In the genomic region with DNA sequence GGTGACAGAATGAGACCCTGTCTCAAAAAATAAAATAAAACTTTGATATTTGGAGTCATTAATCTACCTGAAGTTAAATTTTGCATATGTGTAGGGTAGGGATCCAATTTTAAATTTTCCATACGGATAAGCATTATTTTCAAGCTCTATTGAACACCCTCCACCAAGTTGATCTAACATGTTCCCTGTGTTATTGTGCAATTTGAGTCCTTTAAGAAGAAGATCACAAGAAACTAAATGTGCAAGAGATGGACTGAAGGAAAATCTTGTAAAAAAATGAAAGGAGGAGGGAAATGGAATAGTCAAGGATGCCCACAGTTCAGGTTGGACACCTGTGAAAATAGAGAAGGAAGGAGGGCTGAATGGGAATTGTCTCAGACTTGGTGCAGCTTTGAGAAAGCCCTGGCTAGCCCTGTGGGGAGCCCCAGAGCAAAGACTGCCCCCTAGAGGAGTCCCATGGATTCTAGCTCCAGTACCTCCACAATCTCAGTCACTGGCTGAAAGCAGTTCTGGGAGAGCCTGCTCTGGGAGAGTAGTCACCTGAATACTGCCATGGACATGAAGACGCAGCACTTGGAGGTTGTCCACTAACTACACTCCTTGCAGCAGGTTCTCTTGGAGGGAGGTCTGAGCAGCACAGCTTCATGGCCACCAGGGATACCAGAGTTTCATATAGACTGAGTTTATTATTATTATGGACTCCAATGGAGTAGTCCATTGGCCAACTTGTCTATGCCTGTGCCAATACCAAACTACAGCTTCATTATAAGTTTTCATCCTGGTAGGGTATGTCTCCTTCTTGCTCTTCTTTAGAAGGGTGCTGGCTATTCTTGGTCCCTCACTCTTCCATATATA, we compare ENCODE assay signal across 9 cellular contexts. TPM values are rescaled to one million over a fixed set of nuclear protein-coding genes. Genes with fewer than 3 reads are reported as not detected.
A peak's percentile ranks its signal among the peaks of the same experiment; 100 is the strongest.
DNase-seq lines count a peak whose midpoint lies in the region; ATAC-seq, FAIRE-seq and TF ChIP-seq lines count a peak whose summit lies in the region.
"Had no signal": no experiment of that assay in that cellular context is flagged by ENCODE, and none has a peak within 500 bp of the region (broad histone marks: within the 10 kb centered on the region; RNA-seq: fewer than 3 reads in every experiment).

No MANE protein-coding gene starts in this region.

- no peak overlapping the region for H2AFZ ChIP-seq in GM12878 (ENCODE audit: control insufficient read depth, low read depth, low read length)

- peaks cover 6% of the 10 kb centered on the region for H3K79me2 ChIP-seq in GM12878 (ENCODE audit: control insufficient read depth, insufficient read depth, low read length)

- no peaks in the 10 kb centered on the region for H3K27me3 Mint-ChIP-seq in activated T-cell treated with anti-CD3 and anti-CD28 coated beads, Interleukin-2, amount 50 U/mL, for 4 hours (ENCODE audit: low read depth)

- H3K9me3 ChIP-seq in GM12878 (replicated peaks; ENCODE audit: control insufficient read depth, insufficient read depth, low read length), result no peaks in the 10 kb centered on the region; the same call in 2 of the 3 replicates
- H3K9me3 ChIP-seq in ovary, result no peaks in the 10 kb centered on the region

- no peaks in the 10 kb centered on the region for H3K36me3 ChIP-seq in GM12878 (ENCODE audit: control insufficient read depth in 2 of 2, insufficient read depth in 2 of 2, low read length in 1 of 2)
- no peaks in the 10 kb centered on the region for H3K36me3 ChIP-seq in ovary

- TF ChIP-seq CTCF in GM12878 (IDR thresholded peaks at IDR 0.05 in 2 of 3, conservative IDR thresholded peaks at IDR 0.05 in 1 of 3; ENCODE audit: control insufficient read depth in 2 of 3, extremely low read depth in 1 of 3, insufficient read depth in 1 of 3, low read depth in 3 of 3, low read length in 3 of 3) (peak; percentile 65 to 79 (median 69)), ovary (IDR thresholded peaks at IDR 0.05) (no peak)

- no TSS peak for BruUV-seq in GM12878 (replicated peaks; lab: Mats Ljungman, UMichigan)

- SMC1A ChIA-PET in GM12878 (lab: Charles Lee; ENCODE audit: uncharacterized antibody, unreplicated experiment), result interaction anchor here (0.8 to 2.1 kb wide), 14 partner anchors 10 to 403 kb away, joined by 3 to 14 read pairs (median 4); no protein-coding TSS in a partner anchor

- H3K27ac ChIP-seq in GM12878 (ENCODE audit: control insufficient read depth, insufficient read depth), result no peak overlapping the region
- H3K27ac ChIP-seq in ovary, result no peak overlapping the region

- TF ChIP-seq POLR2A in GM12878 (IDR thresholded peaks at IDR 0.05; ENCODE audit: low read depth, low read length), result no peak
- TF ChIP-seq POLR2A in ovary (IDR thresholded peaks at IDR 0.05), result no peak

- 69% methylated on average over 2 of the region's 2 CpGs for WGBS in GM12878 (ENCODE audit: insufficient coverage, insufficient replicate concordance, low lambda C conversion rate, missing lambda C conversion rate)
- WGBS in ovary, 3 donors, result 58 to 63% (median 60%) methylated on average over 2 of the region's 2 CpGs

- RAD21 ChIA-PET in GM12878 (lab: Charles Lee; ENCODE audit: unreplicated experiment), result interaction anchor here (0.7 to 1.4 kb wide), 4 partner anchors 11 to 403 kb away, joined by 3 to 11 read pairs (median 5); partner anchors contain the start of gene RGS10

- TF ChIP-seq EP300 in GM12878 (IDR thresholded peaks at IDR 0.05; ENCODE audit: borderline replicate concordance in 1 of 2, control insufficient read depth in 1 of 2, low read depth in 2 of 2, low read length in 2 of 2), result no peak
- no peak for TF ChIP-seq EP300 in ovary (IDR thresholded peaks at IDR 0.05)

- no peak overlapping the region for H3K9ac ChIP-seq in GM12878 (ENCODE audit: control insufficient read depth, insufficient read depth, low read length)

- ATAC-seq in activated T-cell treated with anti-CD3 and anti-CD28 coated beads, Interleukin-2, amount 50 U/mL, for 4 hours, result peak; percentile 72 to 77
- peak; percentile 73 for ATAC-seq in GM12878
- no peak for ATAC-seq in HG03442 (IDR thresholded peaks at IDR 0.05; ENCODE audit: unreplicated experiment)

- H3K4me1 ChIP-seq in GM12878 (ENCODE audit: control insufficient read depth, insufficient read depth, low read length) (peaks cover 7% of the 10 kb centered on the region; the same call in 1 of the 2 replicates), ovary (ENCODE audit: insufficient read depth) (peaks cover 1% of the 10 kb centered on the region)

- peak; percentile 44 for TF ChIP-seq RAD21 in GM12878 (IDR thresholded peaks at IDR 0.05; ENCODE audit: insufficient read depth, low read depth, low read length)

- intact Hi-C loops in GM12878 (cut with micrococcal nuclease; ENCODE audit: unreplicated experiment), result no loop called here
- intact Hi-C loops in ovary (cut with DNase I), result loop anchor here in 1 of 4 donors (5.0 kb wide), 1 partner anchor 50 kb away; the partner anchor contains the start of gene BAG3

- H3K27me3 ChIP-seq in GM12878 (replicated peaks in 1 of 2; ENCODE audit: control insufficient read depth in 2 of 2, insufficient read depth in 2 of 2, low read length in 1 of 2) (no peaks in the 10 kb centered on the region), ovary (no peaks in the 10 kb centered on the region)

- CTCF ChIA-PET in GM12878 (lab: Yijun Ruan, JAX), result interaction anchor here (0.6 to 3.9 kb wide), 35 partner anchors 9 to 1185 kb away, joined by 3 to 34 read pairs (median 4); partner anchors contain the start of gene RGS10

- H3K4me3 ChIP-seq in GM12878 (no peak overlapping the region), ovary (no peak overlapping the region)

- POLR2A ChIA-PET in GM12878 (lab: Charles Lee), result interaction anchor here (0.6 to 1.1 kb wide), 2 partner anchors 9 to 59 kb away, joined by 3 read pairs; no protein-coding TSS in a partner anchor

- no peak overlapping the region for H3K4me3 Mint-ChIP-seq in activated T-cell treated with anti-CD3 and anti-CD28 coated beads, Interleukin-2, amount 50 U/mL, for 4 hours

- no peaks in the 10 kb centered on the region for H3K9me3 Mint-ChIP-seq in activated T-cell treated with anti-CD3 and anti-CD28 coated beads, Interleukin-2, amount 50 U/mL, for 4 hours

- no peaks in the 10 kb centered on the region for H4K20me1 ChIP-seq in GM12878 (ENCODE audit: control insufficient read depth, insufficient read depth)

- peak; percentile 28 for DNase-seq in activated T-cell treated with anti-CD3 and anti-CD28 coated beads, Interleukin-2, amount 50 U/mL, for 4 hours
- DNase-seq in activated T-cell treated with anti-CD3 and anti-CD28 coated beads, Interleukin-2, amount 50 U/mL, for 1 hour, result no peak
- peak; percentile 60 for DNase-seq in NCI-H82 (lab: John Stamatoyannopoulos, UW)
- DNase-seq in GM12878 (ENCODE audit: low read depth, low spot score), result no peak
- DNase-seq in myocyte (ENCODE audit: low read depth), result peak; percentile 18
- no peak for DNase-seq in ovary
- no peak for DNase-seq in effector CD4-positive, alpha-beta T cell

- no peak for FAIRE-seq in GM12878 (lab: Jason Lieb, UNC)
- FAIRE-seq: G401.6 had no signal

- in situ Hi-C loops in GM12878 (cut with MboI), result no loop called here

- H3K4me2 ChIP-seq in GM12878 (ENCODE audit: control insufficient read depth, insufficient read depth), result no peak overlapping the region

- peaks cover 5% of the 10 kb centered on the region for H3K36me3 Mint-ChIP-seq in activated T-cell treated with anti-CD3 and anti-CD28 coated beads, Interleukin-2, amount 50 U/mL, for 4 hours (ENCODE audit: insufficient read depth)

- H3K4me1 Mint-ChIP-seq in activated T-cell treated with anti-CD3 and anti-CD28 coated beads, Interleukin-2, amount 50 U/mL, for 4 hours (ENCODE audit: low read depth), result peaks cover 8% of the 10 kb centered on the region

RNA-seq across cellular contexts. Expression of gene TIAL1, which starts 5.7 kb away (rescaled TPM):
- 100 to 1,000 TPM; 177 TPM for total RNA-seq in activated T-cell treated with anti-CD3 and anti-CD28 coated beads, Interleukin-2, amount 50 U/mL, for 4 hours
- total RNA-seq in GM12878 (2013; cell fraction: nucleolus; rRNA removed), result 330 and 333 TPM in 2 replicates
- total RNA-seq in GM12878 (2014; rRNA removed), result 34.6 and 45.9 TPM in 2 replicates
- 57.4 and 63.4 TPM in 2 replicates for total RNA-seq in GM12878 (2014; rRNA removed; fragmentation: Illumina TruSeq; extraction: Trizol)
- 132 and 143 TPM in 2 replicates for total RNA-seq in GM12878 (2021)
- 105 TPM for polyA plus RNA-seq in GM12878 (2011; ENCODE audit: low read depth)
- 159 and 241 TPM in 2 replicates for polyA plus RNA-seq in GM12878 (2011; rRNA removed)
- polyA plus RNA-seq in GM12878 (2011; cell fraction: cytosol; rRNA removed), result 49.4 and 62.0 TPM in 2 replicates
- polyA plus RNA-seq in GM12878 (2011; cell fraction: nucleus; rRNA removed), result 303 and 378 TPM in 2 replicates
- 116 and 138 TPM in 2 replicates for polyA plus RNA-seq in GM12878 (2012)
- polyA plus RNA-seq in GM12878 (2014; fragmentation: Illumina TruSeq; extraction: Trizol), result 133 and 163 TPM in 2 replicates
- polyA plus RNA-seq in GM12878 (2014; fragmentation: Nextera tagmentation; extraction: Ambion mirVana), result 10 to 100 TPM; 26.0 to 68.2 TPM
- polyA plus RNA-seq in GM12878 (2014; rRNA removed), result 87.8 and 91.7 TPM in 2 replicates
- polyA plus RNA-seq in GM12878 (2016; fragmentation: Nextera tagmentation; extraction: Ambion mirVana), result 10 to 100 TPM; 29.0 to 34.9 TPM
- 61.0 and 95.1 TPM in 2 replicates for polyA minus RNA-seq in GM12878 (2011; rRNA and poly(A)+ RNA removed)
- 36.2 and 36.9 TPM in 2 replicates for polyA minus RNA-seq in GM12878 (2011; cell fraction: cytosol; rRNA and poly(A)+ RNA removed)
- 58.6 and 76.9 TPM in 2 replicates for polyA minus RNA-seq in GM12878 (2011; cell fraction: nucleus; rRNA and poly(A)+ RNA removed)
- 44.5 and 50.0 TPM in 2 replicates for total RNA-seq in myocyte
- 61.9 TPM for polyA plus RNA-seq in myocyte (2012)
- total RNA-seq in ovary, result 100 to 1,000 TPM in 4 of 7 donors, 10 to 100 TPM in 3; 58.9 to 113 (median 110) TPM
- polyA plus RNA-seq in ovary, result 10 to 100 TPM; 48.2 to 99.5 TPM

RNA-seq across cellular contexts. Expression of gene BAG3, which starts 48.7 kb away (rescaled TPM):
- total RNA-seq in activated T-cell treated with anti-CD3 and anti-CD28 coated beads, Interleukin-2, amount 50 U/mL, for 4 hours, result 10 to 100 TPM; 14.7 to 21.6 (median 15.8) TPM
- 4.6 and 4.7 TPM in 2 replicates for total RNA-seq in GM12878 (2013; cell fraction: nucleolus; rRNA removed)
- total RNA-seq in GM12878 (2014; rRNA removed), result 3.3 and 4.1 TPM in 2 replicates
- 2.3 and 2.5 TPM in 2 replicates for total RNA-seq in GM12878 (2014; rRNA removed; fragmentation: Illumina TruSeq; extraction: Trizol)
- total RNA-seq in GM12878 (2021), result 11.1 and 11.4 TPM in 2 replicates
- polyA plus RNA-seq in GM12878 (2011; ENCODE audit: low read depth), result 1.6 TPM
- polyA plus RNA-seq in GM12878 (2011; rRNA removed), result 0.56 and 0.71 TPM in 2 replicates
- 1.6 and 2.3 TPM in 2 replicates for polyA plus RNA-seq in GM12878 (2011; cell fraction: cytosol; rRNA removed)
- polyA plus RNA-seq in GM12878 (2011; cell fraction: nucleus; rRNA removed), result 2.7 and 4.6 TPM in 2 replicates
- 2.3 and 2.7 TPM in 2 replicates for polyA plus RNA-seq in GM12878 (2012)
- 4.7 and 7.1 TPM in 2 replicates for polyA plus RNA-seq in GM12878 (2014; fragmentation: Illumina TruSeq; extraction: Trizol)
- 1 to 10 TPM; 1.8 to 2.7 TPM for polyA plus RNA-seq in GM12878 (2014; fragmentation: Nextera tagmentation; extraction: Ambion mirVana)
- 4.6 and 5.4 TPM in 2 replicates for polyA plus RNA-seq in GM12878 (2014; rRNA removed)
- 10 to 100 TPM; 13.9 to 14.1 TPM for polyA plus RNA-seq in GM12878 (2016; fragmentation: Nextera tagmentation; extraction: Ambion mirVana)
- polyA minus RNA-seq in GM12878 (2011; rRNA and poly(A)+ RNA removed), result 0.59 and 0.98 TPM in 2 replicates
- polyA minus RNA-seq in GM12878 (2011; cell fraction: cytosol; rRNA and poly(A)+ RNA removed), result 2.5 and 2.7 TPM in 2 replicates
- 1.7 and 2.4 TPM in 2 replicates for polyA minus RNA-seq in GM12878 (2011; cell fraction: nucleus; rRNA and poly(A)+ RNA removed)
- 18.7 and 42.6 TPM in 2 replicates for total RNA-seq in myocyte
- 56.3 TPM for polyA plus RNA-seq in myocyte (2012)
- total RNA-seq in ovary, result 10 to 100 TPM; 13.7 to 33.5 (median 29.6) TPM
- polyA plus RNA-seq in ovary, result 10 to 100 TPM; 14.4 to 26.9 TPM

RNA-seq across cellular contexts. Expression of gene RGS10, which starts 59.9 kb away (rescaled TPM):
- total RNA-seq in activated T-cell treated with anti-CD3 and anti-CD28 coated beads, Interleukin-2, amount 50 U/mL, for 4 hours, result 100 to 1,000 TPM; 116 to 163 (median 137) TPM
- total RNA-seq in GM12878 (2013; cell fraction: nucleolus; rRNA removed), result 17.2 and 20.2 TPM in 2 replicates
- 97.4 and 102 TPM in 2 replicates for total RNA-seq in GM12878 (2014; rRNA removed)
- 124 and 131 TPM in 2 replicates for total RNA-seq in GM12878 (2014; rRNA removed; fragmentation: Illumina TruSeq; extraction: Trizol)
- 114 and 128 TPM in 2 replicates for total RNA-seq in GM12878 (2021)
- polyA plus RNA-seq in GM12878 (2011; ENCODE audit: low read depth), result 113 TPM
- 186 and 284 TPM in 2 replicates for polyA plus RNA-seq in GM12878 (2011; rRNA removed)
- polyA plus RNA-seq in GM12878 (2011; cell fraction: cytosol; rRNA removed), result 71.0 and 87.2 TPM in 2 replicates
- polyA plus RNA-seq in GM12878 (2011; cell fraction: nucleus; rRNA removed), result 39.4 and 46.2 TPM in 2 replicates
- 162 and 180 TPM in 2 replicates for polyA plus RNA-seq in GM12878 (2012)
- 193 and 226 TPM in 2 replicates for polyA plus RNA-seq in GM12878 (2014; fragmentation: Illumina TruSeq; extraction: Trizol)
- polyA plus RNA-seq in GM12878 (2014; fragmentation: Nextera tagmentation; extraction: Ambion mirVana), result 100 to 1,000 TPM in 1 of 2 experiments, 10 to 100 TPM in 1; 72.8 to 134 TPM
- polyA plus RNA-seq in GM12878 (2014; rRNA removed), result 134 and 157 TPM in 2 replicates
- 100 to 1,000 TPM; 116 to 123 TPM for polyA plus RNA-seq in GM12878 (2016; fragmentation: Nextera tagmentation; extraction: Ambion mirVana)
- 38.0 and 39.4 TPM in 2 replicates for polyA minus RNA-seq in GM12878 (2011; rRNA and poly(A)+ RNA removed)
- 34.1 and 34.9 TPM in 2 replicates for polyA minus RNA-seq in GM12878 (2011; cell fraction: cytosol; rRNA and poly(A)+ RNA removed)
- polyA minus RNA-seq in GM12878 (2011; cell fraction: nucleus; rRNA and poly(A)+ RNA removed), result 8.6 and 10.7 TPM in 2 replicates
- total RNA-seq in myocyte, result 2.9 and 3.9 TPM in 2 replicates
- polyA plus RNA-seq in myocyte (2012), result 6.9 TPM
- 10 to 100 TPM in 6 of 7 donors, 1 to 10 TPM in 1; 7.6 to 44.5 (median 15.4) TPM for total RNA-seq in ovary
- 10 to 100 TPM; 57.3 to 63.3 TPM for polyA plus RNA-seq in ovary

Comparison
In these comparisons a context has a peak if more than half of its experiments do, and no peak if none do; other contexts are left out.
1. DNase-seq: peak in activated T-cell treated with anti-CD3 and anti-CD28 coated beads, Interleukin-2, amount 50 U/mL, for 4 hours (single experiment), NCI-H82 (single experiment) and myocyte (single experiment); none in activated T-cell treated with anti-CD3 and anti-CD28 coated beads, Interleukin-2, amount 50 U/mL, for 1 hour (single experiment), GM12878 (single experiment), ovary (0 of 5) and effector CD4-positive, alpha-beta T cell (single experiment).
2. CTCF ChIP-seq: peak in GM12878 (3 of 3); none in ovary (0 of 3).